In the genomic region with DNA sequence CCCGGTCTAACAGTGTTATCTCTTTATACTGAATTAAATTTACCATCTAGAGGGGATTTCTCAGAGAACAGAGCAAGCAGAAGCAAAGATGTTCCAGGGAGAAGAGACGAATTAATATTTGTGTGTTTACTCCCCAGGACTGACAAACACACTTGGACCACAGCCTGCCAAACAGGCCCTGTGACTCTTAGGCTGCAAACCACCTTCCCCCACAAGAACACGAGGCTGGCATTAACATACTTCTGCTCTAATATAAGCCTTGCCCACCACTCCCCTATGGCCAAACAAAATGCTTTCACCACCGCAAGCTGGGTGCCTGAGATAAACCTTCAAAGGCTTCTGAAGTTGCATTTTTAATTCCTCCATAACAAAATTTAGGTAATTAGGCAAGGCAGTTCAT, we compare ENCODE assay signal across 12 cellular contexts.
"Had no signal": no experiment of that assay in that cellular context is flagged by ENCODE, and none has a peak within 500 bp of the region (broad histone marks: within the 10 kb centered on the region; RNA-seq: fewer than 3 reads in every experiment).

No MANE protein-coding gene starts in this region.

- H3K27me3 ChIP-seq: tibial nerve had no signal

- H3K27ac ChIP-seq: tibial nerve had no signal

- DNase-seq: activated CD4-positive, alpha-beta T cell treated with anti-CD3 and anti-CD28 coated beads, Interleukin-2, amount 10 ng/mL, durations not matched to agents 24 days and 14 days; activated CD8-positive, alpha-beta memory T cell treated with anti-CD3 and anti-CD28 coated beads for 24 hours; activated naive CD4-positive, alpha-beta T cell treated with Interleukin-2 at 50 U/mL for 16 hours; dermis blood vessel endothelial cell; glutamatergic neuron; left colon; mucosa of descending colon; naive thymus-derived CD8-positive, alpha-beta T cell had no signal

- H3K36me3 ChIP-seq: tibial nerve had no signal

- H3K4me1 Mint-ChIP-seq: activated CD4-positive, alpha-beta T cell treated with anti-CD3 and anti-CD28 coated beads, Interleukin-2, amount 10 ng/mL, durations not matched to agents 24 days and 14 days; naive thymus-derived CD8-positive, alpha-beta T cell had no signal

- ATAC-seq: esophagus mucosa; left colon; mucosa of descending colon; naive thymus-derived CD8-positive, alpha-beta T cell; SK-N-SH treated with all-trans-retinoic acid at 6 μM for 48 hours had no signal

- H3K36me3 Mint-ChIP-seq: naive thymus-derived CD8-positive, alpha-beta T cell had no signal

- H3K4me3 Mint-ChIP-seq: activated CD4-positive, alpha-beta T cell treated with anti-CD3 and anti-CD28 coated beads, Interleukin-2, amount 10 ng/mL, durations not matched to agents 24 days and 14 days; naive thymus-derived CD8-positive, alpha-beta T cell; T-helper 1 cell treated with Interleukin-12 subunit alpha and Interleukin-12 subunit beta and Interleukin-4 antibody, amounts not matched to agents 30 μg/mL and 1 μg/mL, for 36 hours had no signal

- H3K27ac Mint-ChIP-seq: activated CD4-positive, alpha-beta T cell treated with anti-CD3 and anti-CD28 coated beads, Interleukin-2, amount 10 ng/mL, durations not matched to agents 24 days and 14 days; naive thymus-derived CD8-positive, alpha-beta T cell; T-helper 1 cell treated with Interleukin-12 subunit alpha and Interleukin-12 subunit beta and Interleukin-4 antibody, amounts not matched to agents 30 μg/mL and 1 μg/mL, for 36 hours had no signal

- H3K9me3 ChIP-seq: mucosa of descending colon, tibial nerve had no signal

- H3K27me3 Mint-ChIP-seq: activated CD4-positive, alpha-beta T cell treated with anti-CD3 and anti-CD28 coated beads, Interleukin-2, amount 10 ng/mL, durations not matched to agents 24 days and 14 days had no signal

- H3K4me3 ChIP-seq: mucosa of descending colon, tibial nerve had no signal

- H3K9me3 Mint-ChIP-seq: activated CD4-positive, alpha-beta T cell treated with anti-CD3 and anti-CD28 coated beads, Interleukin-2, amount 10 ng/mL, durations not matched to agents 24 days and 14 days; T-helper 1 cell treated with Interleukin-12 subunit alpha and Interleukin-12 subunit beta and Interleukin-4 antibody, amounts not matched to agents 30 μg/mL and 1 μg/mL, for 36 hours had no signal
